ENCODE assay signal across 1 cellular context in the genomic region with DNA sequence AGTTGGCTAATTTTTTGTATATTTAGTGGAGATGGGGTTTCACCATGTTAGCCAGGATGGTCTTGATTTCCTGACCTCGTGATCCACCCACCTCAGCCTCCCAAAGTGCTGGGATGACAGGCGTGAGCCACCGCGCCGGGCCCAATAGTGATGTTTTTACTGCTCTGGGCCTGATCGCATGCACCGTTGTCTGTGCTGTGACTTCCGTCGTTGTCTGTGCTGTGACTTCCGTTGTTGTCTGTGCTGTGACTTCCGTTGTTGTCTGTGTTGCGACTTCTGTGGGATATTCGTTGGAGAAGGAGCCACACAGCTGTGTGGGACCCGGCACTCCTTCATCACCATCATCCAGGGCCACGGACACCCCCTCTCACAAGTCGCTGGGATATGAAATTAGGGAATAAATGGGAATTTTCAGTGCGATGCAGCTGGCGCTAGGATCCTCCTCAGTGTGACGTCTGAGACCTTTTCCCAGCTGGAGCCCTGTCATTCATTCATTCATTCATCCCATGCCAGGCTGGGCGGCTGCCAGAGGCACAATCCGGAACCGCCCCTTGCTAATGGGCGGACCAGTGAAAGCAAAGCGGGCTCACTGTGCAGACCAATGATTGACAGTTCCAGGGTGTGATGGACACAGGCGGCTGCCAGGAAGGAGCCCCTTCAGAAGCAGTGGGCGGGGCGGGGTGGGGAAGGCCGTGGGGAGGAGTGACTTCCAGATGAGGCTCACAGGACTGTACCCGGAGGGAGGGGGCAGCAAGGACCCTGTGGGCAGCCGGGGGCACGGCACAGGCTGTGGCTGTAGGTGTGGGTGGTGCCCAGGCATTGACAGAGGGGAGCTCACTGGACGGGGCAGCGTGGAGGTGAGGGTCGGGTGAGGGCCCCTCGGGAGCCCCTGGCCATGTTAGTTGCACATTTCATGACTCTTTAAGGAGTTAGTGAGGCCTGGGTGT.
TF ChIP-seq lines count a peak whose summit lies in the region.

No MANE protein-coding gene starts in this region.

TF ChIP-seq in IMR-90, 13 proteins besides CTCF, POLR2A, EP300 and RAD21 (continued from another document):
- TF ChIP-seq ELK1 (IDR thresholded peaks at IDR 0.05; ENCODE audit: borderline replicate concordance, low read depth, low read length) (no peak), NFE2L2 (IDR thresholded peaks at IDR 0.05; ENCODE audit: low read depth, low read length) (no peak), FOS (IDR thresholded peaks at IDR 0.05; ENCODE audit: low read depth, low read length) (no peak), SMC3 (IDR thresholded peaks at IDR 0.05; ENCODE audit: low read depth, low read length) (no peak), MAZ (IDR thresholded peaks at IDR 0.05; ENCODE audit: borderline replicate concordance, low read depth, low read length) (no peak), CHD1 (IDR thresholded peaks at IDR 0.05; ENCODE audit: low read depth, low read length) (no peak), RFX5 (IDR thresholded peaks at IDR 0.05; ENCODE audit: low read depth, low read length) (no peak)
- TF ChIP-seq, protein P1, sequence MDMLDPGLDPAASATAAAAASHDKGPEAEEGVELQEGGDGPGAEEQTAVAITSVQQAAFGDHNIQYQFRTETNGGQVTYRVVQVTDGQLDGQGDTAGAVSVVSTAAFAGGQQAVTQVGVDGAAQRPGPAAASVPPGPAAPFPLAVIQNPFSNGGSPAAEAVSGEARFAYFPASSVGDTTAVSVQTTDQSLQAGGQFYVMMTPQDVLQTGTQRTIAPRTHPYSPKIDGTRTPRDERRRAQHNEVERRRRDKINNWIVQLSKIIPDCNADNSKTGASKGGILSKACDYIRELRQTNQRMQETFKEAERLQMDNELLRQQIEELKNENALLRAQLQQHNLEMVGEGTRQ (IDR thresholded peaks at IDR 0.05; ENCODE audit: low read depth, low read length): no peak
